Comparison of ENCODE assay signal across 3 cellular contexts in the genomic region with DNA sequence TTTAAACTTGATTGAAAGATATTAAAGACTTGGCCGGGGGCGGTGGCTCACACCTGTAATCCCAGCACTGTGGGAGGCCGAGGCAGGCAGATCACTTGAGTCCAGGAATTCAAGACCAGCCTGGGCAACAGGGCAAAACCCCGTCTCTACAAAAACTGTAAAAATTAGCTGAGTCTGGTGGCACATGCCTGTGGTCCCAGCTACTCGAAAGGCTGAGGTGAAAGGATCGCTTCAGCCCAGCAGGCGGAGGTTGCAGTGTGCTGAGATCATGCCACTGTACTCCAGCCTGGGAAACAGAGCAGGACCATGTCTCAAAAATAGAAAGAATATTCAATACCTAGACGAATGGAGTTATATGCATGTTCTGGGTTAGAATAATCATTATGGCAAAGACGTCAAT. TPM values are rescaled to one million over a fixed set of nuclear protein-coding genes. Genes with fewer than 3 reads are reported as not detected.
"Had no signal": no experiment of that assay in that cellular context is flagged by ENCODE, and none has a peak within 500 bp of the region (broad histone marks: within the 10 kb centered on the region; RNA-seq: fewer than 3 reads in every experiment).

No MANE protein-coding gene starts in this region.

RNA-seq across cellular contexts. Expression of gene TMEM119, which starts 42.5 kb away (rescaled TPM):
- total RNA-seq: endothelial cell of umbilical vein, kidney epithelial cell had no signal
- polyA plus RNA-seq: endothelial cell of umbilical vein, neural cell had no signal
